Comparison of ENCODE assay signal across 26 cellular contexts in genomic region chr1:182066934-182067333, GRCh38. TPM values are rescaled to one million over a fixed set of nuclear protein-coding genes. Genes with fewer than 3 reads are reported as not detected.
DNase-seq lines count a peak whose midpoint lies in the region; TF ChIP-seq lines count a peak whose summit lies in the region.
"Had no signal": no experiment of that assay in that cellular context is flagged by ENCODE, and none has a peak within 500 bp of the region (broad histone marks: within the 10 kb centered on the region; RNA-seq: fewer than 3 reads in every experiment).

No MANE protein-coding gene starts in this region.

- H3K27ac Mint-ChIP-seq in glutamatergic neuron (ENCODE audit: unreplicated experiment), result no peak overlapping the region
- H3K27ac Mint-ChIP-seq: CD4-positive, alpha-beta memory T cell; CD4-positive, CD25-positive, alpha-beta regulatory T cell; CD8-positive, alpha-beta memory T cell had no signal

- no peak overlapping the region for H3K27ac ChIP-seq in neuronal stem cell (replicated peaks; ENCODE audit: low read length)
- H3K27ac ChIP-seq: 22Rv1, A549, BLaER1 had no signal

- no peaks in the 10 kb centered on the region for H3K27me3 Mint-ChIP-seq in glutamatergic neuron (ENCODE audit: unreplicated experiment)

- WGBS in neuronal stem cell (ENCODE audit: extremely low coverage in 2 of 2, insufficient read length in 2 of 2, insufficient replicate concordance in 1 of 2), 2 donors, result no CpG with 5 or more reads among the region's 4 CpGs

- H2AK5ac ChIP-seq in neuronal stem cell (ENCODE audit: low read depth, low read length), result no peak overlapping the region

- DNase-seq in activated CD8-positive, alpha-beta memory T cell treated with anti-CD3 and anti-CD28 coated beads for 24 hours, result peak; percentile 4
- no peak for DNase-seq in activated CD8-positive, alpha-beta memory T cell treated with anti-CD3 and anti-CD28 coated beads, Interleukin-2, amount 50 U/mL, for 4 hours
- DNase-seq in AG20443 (ENCODE audit: low spot score) (peak; percentile 2), neuronal stem cell (ENCODE audit: low spot score) (no peak), glutamatergic neuron (no peak)
- DNase-seq in effector CD4-positive, alpha-beta T cell, result no peak
- DNase-seq: BE2C; C1 segment of cervical spinal cord; CD4-positive, alpha-beta memory T cell; CD4-positive, CD25-positive, alpha-beta regulatory T cell; CD8-positive, alpha-beta memory T cell; COR-L47; DMS 273 treated with DMSO at 0.1 percent for 48 hours; DMS153; DMS53; DMS79; DND-41; EL; GDM1 had no signal

- no peak overlapping the region for H2BK12ac ChIP-seq in neuronal stem cell (ENCODE audit: low read length)

- peaks cover 0 to 14% (median 0%) of the 10 kb centered on the region in 3 experiments for H3K27me3 ChIP-seq in neuronal stem cell (ENCODE audit: control insufficient read depth in 3 of 3, insufficient read depth in 3 of 3, low read depth in 1 of 3, low read length in 3 of 3)
- H3K27me3 ChIP-seq: BE2C, BLaER1 had no signal

- H3K9me3 ChIP-seq in neuronal stem cell (replicated peaks in 1 of 2; ENCODE audit: control insufficient read depth in 2 of 2, insufficient read depth in 1 of 2, low read depth in 1 of 2, low read length in 2 of 2), result no peaks in the 10 kb centered on the region
- H3K9me3 ChIP-seq: BE2C had no signal

- no peak overlapping the region for H2AFZ ChIP-seq in neuronal stem cell (ENCODE audit: low read length)

- H3K36me3 Mint-ChIP-seq in glutamatergic neuron (ENCODE audit: unreplicated experiment), result peaks cover 10% of the 10 kb centered on the region
- H3K36me3 Mint-ChIP-seq: CD14-positive monocyte; CD4-positive, alpha-beta memory T cell; CD4-positive, CD25-positive, alpha-beta regulatory T cell; CD8-positive, alpha-beta memory T cell had no signal

- H3K23ac ChIP-seq in neuronal stem cell (ENCODE audit: low read depth, low read length, poor library complexity), result no peak overlapping the region

- H3K4ac ChIP-seq in neuronal stem cell (ENCODE audit: low read length), result no peak overlapping the region

- H3K9ac ChIP-seq in neuronal stem cell (ENCODE audit: low read depth, low read length, poor library complexity), result no peak overlapping the region
- H3K9ac ChIP-seq: BLaER1 had no signal

- no peaks in the 10 kb centered on the region for H3K4me1 Mint-ChIP-seq in glutamatergic neuron (ENCODE audit: low read depth, unreplicated experiment)
- H3K4me1 Mint-ChIP-seq: CD4-positive, CD25-positive, alpha-beta regulatory T cell; CD8-positive, alpha-beta memory T cell had no signal

- no peak for TF ChIP-seq CTCF in glutamatergic neuron (IDR thresholded peaks at IDR 0.05; ENCODE audit: partially characterized antibody, unreplicated experiment)

- H4K8ac ChIP-seq in neuronal stem cell (ENCODE audit: low read depth, low read length), result no peak overlapping the region

- H3K9me3 Mint-ChIP-seq in glutamatergic neuron (ENCODE audit: unreplicated experiment), result peaks cover 2% of the 10 kb centered on the region
- H3K9me3 Mint-ChIP-seq: CD8-positive, alpha-beta memory T cell had no signal

- H3K36me3 ChIP-seq in neuronal stem cell (replicated peaks in 1 of 2; ENCODE audit: control insufficient read depth in 2 of 2, insufficient read depth in 2 of 2, low read length in 2 of 2), result no peaks in the 10 kb centered on the region
- H3K36me3 ChIP-seq: BE2C, BLaER1 had no signal

- H3K4me1 ChIP-seq in neuronal stem cell (ENCODE audit: control insufficient read depth in 2 of 2, insufficient read depth in 1 of 2, low read depth in 1 of 2, low read length in 2 of 2), result peaks cover 0 to 5% of the 10 kb centered on the region in 2 donors
- H3K4me1 ChIP-seq: A549, BE2C, BLaER1 had no signal

- no peak overlapping the region for H3K4me2 ChIP-seq in neuronal stem cell (ENCODE audit: insufficient read depth, low read length, poor library complexity, severe bottlenecking)
- H3K4me2 ChIP-seq: A549, BLaER1 had no signal

- H2BK120ac ChIP-seq in neuronal stem cell (ENCODE audit: low read depth, low read length), result no peak overlapping the region

- H2BK5ac ChIP-seq in neuronal stem cell (ENCODE audit: low read length), result no peak overlapping the region

- H2BK15ac ChIP-seq in neuronal stem cell (ENCODE audit: low read length), result no peak overlapping the region

- H4K91ac ChIP-seq in neuronal stem cell (ENCODE audit: low read depth, low read length, poor library complexity), result no peak overlapping the region

- no peaks in the 10 kb centered on the region for H3K79me1 ChIP-seq in neuronal stem cell (ENCODE audit: low read depth, low read length)

- H3K14ac ChIP-seq in neuronal stem cell (ENCODE audit: low read length), result no peak overlapping the region

- H3K18ac ChIP-seq in neuronal stem cell (ENCODE audit: low read length), result peak overlapping the region; percentile 32

- no peak overlapping the region for H3K4me3 ChIP-seq in neuronal stem cell (ENCODE audit: low read length in 2 of 2)
- H3K4me3 ChIP-seq: A549, BLaER1, GM12878 had no signal

- no peak overlapping the region for H3K4me3 Mint-ChIP-seq in glutamatergic neuron (ENCODE audit: unreplicated experiment)
- H3K4me3 Mint-ChIP-seq: CD14-positive monocyte; CD4-positive, alpha-beta memory T cell; CD4-positive, CD25-positive, alpha-beta regulatory T cell; CD8-positive, alpha-beta memory T cell had no signal

RNA-seq across cellular contexts. Expression of gene ZNF648, which starts 5.4 kb away (rescaled TPM):
- polyA plus RNA-seq in neuronal stem cell (2013, experiment 1 of 2), result 0.17 TPM
- 0.18 TPM for polyA plus RNA-seq in neuronal stem cell (2013, experiment 2 of 2)
- not detected for total RNA-seq in glutamatergic neuron (ENCODE audit: unreplicated experiment)
- total RNA-seq: A172; CD4-positive, alpha-beta memory T cell; CD4-positive, CD25-positive, alpha-beta regulatory T cell; CD8-positive, alpha-beta memory T cell; G401; GM12878 had no signal
- polyA plus RNA-seq: A549; CD14-positive monocyte; CD4-positive, alpha-beta memory T cell; CD8-positive, alpha-beta memory T cell had no signal

Comparison
In these comparisons a context has a peak if more than half of its experiments do, and no peak if none do; other contexts are left out.
1. DNase-seq: peak in activated CD8-positive, alpha-beta memory T cell treated with anti-CD3 and anti-CD28 coated beads for 24 hours (single experiment) and AG20443 (single experiment); none in activated CD8-positive, alpha-beta memory T cell treated with anti-CD3 and anti-CD28 coated beads, Interleukin-2, amount 50 U/mL, for 4 hours (single experiment), neuronal stem cell (single experiment), glutamatergic neuron (single experiment) and effector CD4-positive, alpha-beta T cell (single experiment).